7 cellular contexts compared by ENCODE assay signal in genomic region chr10:133258066-133258817, GRCh38. TPM values are rescaled to one million over a fixed set of nuclear protein-coding genes. Genes with fewer than 3 reads are reported as not detected.
DNase-seq lines count a peak whose midpoint lies in the region; ATAC-seq and TF ChIP-seq lines count a peak whose summit lies in the region.
"Had no signal": no experiment of that assay in that cellular context is flagged by ENCODE, and none has a peak within 500 bp of the region (broad histone marks: within the 10 kb centered on the region; RNA-seq: fewer than 3 reads in every experiment).

No MANE protein-coding gene starts in this region.

- H3K4me3 ChIP-seq in GM12865 (ENCODE audit: low read depth, low read length): no peak overlapping the region
- H3K4me3 ChIP-seq in SK-N-MC: peak overlapping the region; percentile 49
- H3K4me3 ChIP-seq in lung: no peak overlapping the region

- no peak for TF ChIP-seq CTCF in GM12865 (IDR thresholded peaks at IDR 0.05; ENCODE audit: insufficient read depth, low read depth, low read length, missing control alignments)
- no peak for TF ChIP-seq CTCF in lung (IDR thresholded peaks at IDR 0.05; ENCODE audit: control extremely low read depth, extremely low read depth)

- H3K4me1 ChIP-seq in lung (ENCODE audit: control insufficient read depth in 2 of 2, insufficient read depth in 2 of 2, low read length in 2 of 2): peaks cover 3 to 32% of the 10 kb centered on the region in 2 donors

- no peaks in the 10 kb centered on the region for H3K27me3 ChIP-seq in lung (ENCODE audit: control insufficient read depth, insufficient read depth)

- no peak overlapping the region for H3K9ac ChIP-seq in SK-N-MC (ENCODE audit: insufficient read length)

- H3K27ac ChIP-seq in SK-N-MC (no peak overlapping the region), lung (ENCODE audit: low read depth in 1 of 2, low read length in 1 of 2) (peak overlapping the region in 1 of 2 donors; percentile 90)

- ATAC-seq in lung (ENCODE audit: insufficient read depth, low FRiP score): no peak
- ATAC-seq in HG02885 (IDR thresholded peaks at IDR 0.05; ENCODE audit: poor library complexity, unreplicated experiment): no peak
- no peak for ATAC-seq in HG03108 (IDR thresholded peaks at IDR 0.05; ENCODE audit: unreplicated experiment)
- ATAC-seq in HG03469 (IDR thresholded peaks at IDR 0.05; ENCODE audit: unreplicated experiment): no peak

- no peaks in the 10 kb centered on the region for H3K36me3 ChIP-seq in SK-N-MC (ENCODE audit: insufficient read depth, low read length)
- H3K36me3 ChIP-seq in lung (ENCODE audit: control insufficient read depth in 2 of 2, insufficient read depth in 2 of 2, low read length in 2 of 2): no peaks in the 10 kb centered on the region

- DNase-seq in GM12865 (ENCODE audit: low read depth) (peak; percentile 36), SK-N-MC (ENCODE audit: low read depth, low spot score) (no peak), lung (ENCODE audit: low spot score) (peak; percentile 69)

- 37 to 49% methylated on average over 20 to 21 of the region's 21 CpGs for WGBS in lung, 2 donors

- H3K9me3 ChIP-seq in SK-N-MC (ENCODE audit: low read depth, low read length) (no peaks in the 10 kb centered on the region), lung (ENCODE audit: control insufficient read depth in 2 of 2, insufficient read depth in 1 of 2, low read length in 1 of 2) (no peaks in the 10 kb centered on the region)

RNA-seq across cellular contexts. Expression of gene ADAM8, which starts 18.4 kb away (rescaled TPM):
- total RNA-seq in lung: 10 to 100 TPM; 21.7 to 33.0 TPM
- polyA plus RNA-seq in lung: 10 to 100 TPM in 1 of 2 donors, 1 to 10 TPM in 1; 4.4 to 79.2 TPM

RNA-seq across cellular contexts. Expression of gene VENTX, which starts 20.6 kb away (rescaled TPM):
- total RNA-seq in lung: 1 to 10 TPM in 1 of 2 donors, under 1 TPM in 1; 0.46 to 3.3 TPM
- 1 to 10 TPM; 1.4 to 4.0 TPM for polyA plus RNA-seq in lung
- total RNA-seq: pulmonary artery endothelial cell had no signal

RNA-seq across cellular contexts. Expression of gene UTF1, which starts 28.2 kb away (rescaled TPM):
- total RNA-seq in lung: under 1 TPM in 1 of 2 donors, not detected in 1; 0.52 TPM
- polyA plus RNA-seq in lung: under 1 TPM in 1 of 2 donors, not detected in 1; 0.06 TPM
- total RNA-seq: pulmonary artery endothelial cell had no signal

RNA-seq across cellular contexts. Expression of gene TUBGCP2, which starts 50.4 kb away (rescaled TPM):
- total RNA-seq in lung: 10 to 100 TPM; 41.7 to 65.9 TPM
- 10 to 100 TPM; 39.2 to 66.2 TPM for polyA plus RNA-seq in lung

RNA-seq across cellular contexts. Expression of gene ZNF511, which starts 50.5 kb away (rescaled TPM):
- total RNA-seq in lung: 10 to 100 TPM; 18.6 to 53.5 TPM
- polyA plus RNA-seq in lung: 10 to 100 TPM; 33.8 to 79.9 TPM
